ENCODE assay signal across 25 cellular contexts in the genomic region with DNA sequence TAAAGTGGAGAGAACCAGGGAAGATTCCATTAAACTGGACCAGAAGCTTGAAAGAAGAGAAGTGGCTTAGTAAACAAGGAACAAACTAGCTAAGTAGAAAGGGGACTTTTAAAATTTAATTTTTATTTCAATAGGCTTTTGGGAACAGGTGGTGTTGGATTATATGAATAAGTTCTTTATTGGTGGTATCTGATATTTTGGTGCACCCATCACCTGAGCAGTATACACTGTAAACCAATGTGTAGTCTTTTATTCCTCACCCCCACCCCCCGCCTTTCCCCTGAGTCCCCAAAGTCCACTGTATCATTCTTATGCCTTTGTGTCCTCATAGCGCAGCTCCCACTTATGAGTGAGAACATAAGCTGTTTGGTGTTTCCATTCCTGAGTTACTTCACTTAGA.
"Had no signal": no experiment of that assay in that cellular context is flagged by ENCODE, and none has a peak within 500 bp of the region (broad histone marks: within the 10 kb centered on the region; RNA-seq: fewer than 3 reads in every experiment).

No MANE protein-coding gene starts in this region.

- H3K27me3 ChIP-seq: SJSA1 had no signal

- FAIRE-seq: RCC 7860 had no signal

- H2AFZ ChIP-seq: PC-9 had no signal

- DNase-seq: IMR-90; Kasumi-1; MM.1S; NCI-H1092 treated with DMSO at 0.1 percent for 48 hours; NCI-H1436; NCI-H187; NCI-H2029; NCI-H2081 treated with DMSO at 0.1 percent for 48 hours; NCI-H2171; NCI-H226; NCI-H446; NCI-H510A; NCI-H524 treated with DMSO at 0.1 percent for 48 hours; NCI-H69; NCI-H774; NK-92 treated with Interleukin-12 subunit alpha and Interleukin-12 subunit beta, amount 100 ng/mL, for 24 hours; OCI-M1; Right ventricle myocardium superior; RPMI8226; SIG-M5 had no signal

- H3K36me3 ChIP-seq: SJSA1 had no signal

- H3K9me3 ChIP-seq: SJSA1 had no signal

- H3K4me2 ChIP-seq: KMS-11, PC-9 had no signal

- H3K4me3 ChIP-seq: PC-9, SJSA1, SK-N-MC had no signal

- H3K27ac ChIP-seq: KMS-11, PC-9, SJSA1, SK-N-MC had no signal

- H3K9ac ChIP-seq: KMS-11 had no signal

- H3K4me1 ChIP-seq: SJSA1 had no signal
